8 cellular contexts compared by ENCODE assay signal in the genomic region with DNA sequence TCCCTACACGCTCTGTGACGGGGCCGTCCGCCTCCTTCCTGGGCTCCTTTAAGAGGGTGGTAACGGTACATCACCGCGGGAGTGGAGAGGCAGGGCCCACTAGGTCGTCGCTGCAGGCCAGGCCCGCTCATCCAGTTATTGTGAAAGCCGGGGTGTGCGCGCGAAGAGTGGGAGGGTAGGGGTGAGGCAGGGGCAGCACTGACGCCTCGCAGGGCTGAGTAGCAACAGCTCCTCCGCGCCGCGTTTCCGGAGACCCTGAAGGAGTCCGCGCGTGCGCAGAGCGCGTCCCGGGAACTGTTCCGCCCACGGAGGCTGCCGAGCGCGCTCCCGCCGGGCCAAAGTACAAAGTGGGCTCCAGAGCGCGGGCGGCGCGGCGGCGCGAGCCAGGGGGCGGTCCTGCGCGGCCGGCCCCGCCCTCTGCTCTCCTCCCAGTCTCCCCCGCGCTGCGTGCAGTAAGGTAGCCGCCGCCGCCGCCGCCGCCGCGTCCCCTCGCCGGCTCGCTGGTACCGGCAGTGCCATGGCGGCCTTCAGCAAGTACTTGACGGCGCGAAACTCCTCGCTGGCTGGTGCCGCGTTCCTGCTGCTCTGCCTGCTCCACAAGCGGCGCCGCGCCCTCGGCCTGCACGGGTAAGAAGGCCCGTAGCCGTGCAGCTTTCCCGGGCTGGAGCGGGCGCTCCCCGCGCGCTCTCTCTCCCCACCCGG. TPM values are rescaled to one million over a fixed set of nuclear protein-coding genes. Genes with fewer than 3 reads are reported as not detected.
DNase-seq lines count a peak whose midpoint lies in the region; ATAC-seq and TF ChIP-seq lines count a peak whose summit lies in the region.

TSS of gene ABCD3 (plus strand) at position 428 of the 702 bp plus-strand sequence. CDS start at position 518, 90 bp downstream.

- H3K4me1 Mint-ChIP-seq in T-helper 17 cell = peaks cover 20% of the 10 kb centered on the region

- H3K27me3 Mint-ChIP-seq in T-helper 17 cell = peaks cover 12% of the 10 kb centered on the region

- intact Hi-C loops in left ventricle myocardium superior (cut with micrococcal nuclease) = no loop called here
- intact Hi-C loops in psoas muscle (cut with DNase I) = loop anchor here (10.0 kb wide), 2 partner anchors 173 to 183 kb away; partner anchors contain the start of gene ARHGAP29 (in 1 of the 2)

- no peak within 1 kb of the TSS for H3K4me3 Mint-ChIP-seq in T-helper 17 cell

- 0 to 1% (median 0%) methylated on average over 46 to 85 of the region's 85 CpGs for WGBS in psoas muscle, 3 donors
- WGBS in urinary bladder = under 1% methylated on average over 85 of the region's 85 CpGs

- H3K27ac ChIP-seq in psoas muscle = peak within 1 kb of the TSS; percentile 84
- H3K27ac ChIP-seq in urinary bladder (ENCODE audit: low read depth) = peak within 1 kb of the TSS; percentile 71

- H3K27me3 ChIP-seq in psoas muscle (ENCODE audit: insufficient read depth in 3 of 3, low read length in 2 of 3) = no peaks in the 10 kb centered on the region

- H3K9me3 ChIP-seq in T-helper 17 cell (ENCODE audit: control insufficient read depth, low read length, poor library complexity, severe bottlenecking) = no peaks in the 10 kb centered on the region
- H3K9me3 ChIP-seq in psoas muscle = no peaks in the 10 kb centered on the region

- peaks cover 32% of the 10 kb centered on the region for H3K4me1 ChIP-seq in psoas muscle
- peaks cover 2% of the 10 kb centered on the region for H3K4me1 ChIP-seq in urinary bladder (ENCODE audit: insufficient read depth)

- peaks cover 3% of the 10 kb centered on the region for H3K36me3 Mint-ChIP-seq in T-helper 17 cell (ENCODE audit: low read depth)

- H3K36me3 ChIP-seq in psoas muscle (ENCODE audit: insufficient read depth in 1 of 2, low read depth in 1 of 2) (no peaks in the 10 kb centered on the region), urinary bladder (ENCODE audit: insufficient read depth) (no peaks in the 10 kb centered on the region)

- TF ChIP-seq CTCF in psoas muscle (IDR thresholded peaks at IDR 0.05) = no peak

- DNase-seq in NCI-H187 (lab: John Stamatoyannopoulos, UW) (peak; percentile 86 to 94), T-helper 17 cell (peak; percentile 94 to 97 (median 97)), amygdala (lab: John Stamatoyannopoulos, UW) (peak; percentile 68 to 98 (median 92)), left ventricle myocardium superior (peak; percentile 99), psoas muscle (peak; percentile 98 to 99)

- peak within 1 kb of the TSS; percentile 97 for H3K4me3 ChIP-seq in psoas muscle
- peak within 1 kb of the TSS; percentile 87 for H3K4me3 ChIP-seq in urinary bladder (ENCODE audit: low read depth, low read length)

- no peak within 1 kb of the TSS for H3K27ac Mint-ChIP-seq in T-helper 17 cell

- ATAC-seq in GM18499 (IDR thresholded peaks at IDR 0.05; ENCODE audit: insufficient read depth, unreplicated experiment) (peak; percentile 85), HG02938 (IDR thresholded peaks at IDR 0.05; ENCODE audit: unreplicated experiment) (peak; percentile 92), T-helper 17 cell (peak; percentile 94), left ventricle myocardium superior (peak; percentile 98), psoas muscle (peak; percentile 97 to 99 (median 98))

RNA-seq across cellular contexts. Expression of gene ABCD3, which starts in this region (rescaled TPM):
- 10 to 100 TPM; 17.1 to 18.1 TPM for total RNA-seq in T-helper 17 cell
- total RNA-seq in left ventricle myocardium superior = 66.2 TPM
- total RNA-seq in psoas muscle = 10 to 100 TPM; 34.4 to 48.5 (median 40.1) TPM
- 10 to 100 TPM; 15.8 to 46.7 (median 18.7) TPM for polyA plus RNA-seq in psoas muscle
- total RNA-seq in urinary bladder = 81.9 TPM
- 24.7 TPM for polyA plus RNA-seq in urinary bladder

Comparison
In these comparisons a context has a peak if more than half of its experiments do, and no peak if none do; other contexts are left out.
1. Peak in every context shown above with its lines: DNase-seq, ATAC-seq, H3K4me3 ChIP-seq and H3K27ac ChIP-seq.